31 cellular contexts compared by ENCODE assay signal in the genomic region with DNA sequence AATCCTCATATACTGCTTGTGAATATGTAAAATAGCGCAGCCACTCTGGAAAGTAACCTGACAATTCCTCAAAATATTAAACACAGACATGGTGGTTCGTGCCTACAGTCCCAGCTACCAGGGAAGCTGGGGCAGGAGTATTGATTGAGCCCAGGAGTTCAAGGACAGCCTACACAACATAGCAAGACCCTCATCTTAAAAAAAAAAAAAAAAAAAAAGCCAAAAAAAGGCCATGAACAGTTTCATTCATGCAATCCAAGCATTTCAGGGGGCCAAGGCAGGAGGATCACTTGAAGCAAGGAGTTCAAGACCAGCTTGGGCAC. TPM values are rescaled to one million over a fixed set of nuclear protein-coding genes. Genes with fewer than 3 reads are reported as not detected.
DNase-seq lines count a peak whose midpoint lies in the region; ATAC-seq, FAIRE-seq and TF ChIP-seq lines count a peak whose summit lies in the region.
"Had no signal": no experiment of that assay in that cellular context is flagged by ENCODE, and none has a peak within 500 bp of the region (broad histone marks: within the 10 kb centered on the region; RNA-seq: fewer than 3 reads in every experiment).

No MANE protein-coding gene starts in this region.

- H3K27ac Mint-ChIP-seq in activated naive CD8-positive, alpha-beta T cell, result peak overlapping the region; percentile 64
- H3K27ac Mint-ChIP-seq in activated naive CD8-positive, alpha-beta T cell treated with anti-CD3 and anti-CD28 coated beads, Interleukin-2, amount 50 U/mL, for 24 hours, result no peak overlapping the region
- peak overlapping the region; percentile 97 for H3K27ac Mint-ChIP-seq in activated T-helper 17 cell treated with anti-CD3 and anti-CD28 coated beads, Interleukin-2, amount 50 U/mL, for 72 hours
- H3K27ac Mint-ChIP-seq in progenitor cell of endocrine pancreas, result peak overlapping the region; percentile 21

- H3K9me3 ChIP-seq in lower lobe of right lung (no peaks in the 10 kb centered on the region), right atrium auricular region (no peaks in the 10 kb centered on the region)
- H3K9me3 ChIP-seq: esophagus squamous epithelium, MG63 had no signal

- H3K4me3 Mint-ChIP-seq in activated naive CD8-positive, alpha-beta T cell, result peak overlapping the region; percentile 40
- no peak overlapping the region for H3K4me3 Mint-ChIP-seq in activated naive CD8-positive, alpha-beta T cell treated with anti-CD3 and anti-CD28 coated beads, Interleukin-2, amount 50 U/mL, for 24 hours
- peak overlapping the region; percentile 86 for H3K4me3 Mint-ChIP-seq in activated T-helper 17 cell treated with anti-CD3 and anti-CD28 coated beads, Interleukin-2, amount 50 U/mL, for 72 hours
- no peak overlapping the region for H3K4me3 Mint-ChIP-seq in progenitor cell of endocrine pancreas (ENCODE audit: low read depth)

- H3K9me3 Mint-ChIP-seq in activated naive CD8-positive, alpha-beta T cell (ENCODE audit: low read depth), result no peaks in the 10 kb centered on the region
- H3K9me3 Mint-ChIP-seq in activated naive CD8-positive, alpha-beta T cell treated with anti-CD3 and anti-CD28 coated beads, Interleukin-2, amount 50 U/mL, for 24 hours, result no peaks in the 10 kb centered on the region
- H3K9me3 Mint-ChIP-seq in activated T-helper 17 cell treated with anti-CD3 and anti-CD28 coated beads, Interleukin-2, amount 50 U/mL, for 72 hours, result no peaks in the 10 kb centered on the region
- no peaks in the 10 kb centered on the region for H3K9me3 Mint-ChIP-seq in progenitor cell of endocrine pancreas (ENCODE audit: low read depth)

- no peaks in the 10 kb centered on the region for H3K36me3 ChIP-seq in lower lobe of right lung
- H3K36me3 ChIP-seq in right atrium auricular region, result no peaks in the 10 kb centered on the region
- H3K36me3 ChIP-seq: esophagus squamous epithelium, left ventricle myocardium inferior, MG63 had no signal

- no peak for DNase-seq in activated naive CD8-positive, alpha-beta T cell treated with anti-CD3 and anti-CD28 coated beads, Interleukin-2, amount 50 U/mL, for 24 hours
- DNase-seq in GM19239 (ENCODE audit: insufficient read length, low spot score) (no peak), progenitor cell of endocrine pancreas (ENCODE audit: low spot score, unreplicated experiment) (no peak), lower lobe of right lung (no peak), omental fat pad (ENCODE audit: low spot score) (no peak), right atrium auricular region (ENCODE audit: low spot score) (no peak)
- DNase-seq: activated CD4-positive, alpha-beta T cell treated with anti-CD3 and anti-CD28 coated beads for 48 hours; activated gamma-delta T cell treated with Interleukin-2 at 50 U/mL for 16 hours; esophagus squamous epithelium; foreskin keratinocyte; head of caudate nucleus; left ventricle myocardium inferior; MG63; NCI-H1105; NCI-H187; NCI-H2171; stimulated activated CD4-positive, alpha-beta T cell treated with anti-CD3 and anti-CD28 coated beads, Interleukin-15, amount 100 ng/mL, for 24 hours; stimulated activated CD4-positive, alpha-beta T cell treated with anti-CD3 and anti-CD28 coated beads, Interleukin-4, amount 100 ng/mL, for 4 hours; SW 1271 had no signal

- ATAC-seq in activated naive CD8-positive, alpha-beta T cell treated with anti-CD3 and anti-CD28 coated beads, Interleukin-2, amount 50 U/mL, for 24 hours, result no peak
- no peak for ATAC-seq in activated T-helper 17 cell treated with anti-CD3 and anti-CD28 coated beads, Interleukin-2, amount 50 U/mL, for 72 hours (replicated peaks)
- no peak for ATAC-seq in lower lobe of right lung
- ATAC-seq in omental fat pad (ENCODE audit: low FRiP score), result no peak
- ATAC-seq: foreskin keratinocyte had no signal

- no peak for TF ChIP-seq CTCF in progenitor cell of endocrine pancreas (IDR thresholded peaks at IDR 0.05; ENCODE audit: unreplicated experiment)
- no peak for TF ChIP-seq CTCF in lower lobe of right lung (IDR thresholded peaks at IDR 0.05)
- TF ChIP-seq CTCF in omental fat pad (IDR thresholded peaks at IDR 0.05), result no peak
- TF ChIP-seq CTCF in right atrium auricular region (IDR thresholded peaks at IDR 0.05), result no peak

- no peaks in the 10 kb centered on the region for H3K27me3 Mint-ChIP-seq in activated naive CD8-positive, alpha-beta T cell
- H3K27me3 Mint-ChIP-seq in activated naive CD8-positive, alpha-beta T cell treated with anti-CD3 and anti-CD28 coated beads, Interleukin-2, amount 50 U/mL, for 24 hours, result no peaks in the 10 kb centered on the region
- no peaks in the 10 kb centered on the region for H3K27me3 Mint-ChIP-seq in activated T-helper 17 cell treated with anti-CD3 and anti-CD28 coated beads, Interleukin-2, amount 50 U/mL, for 72 hours
- H3K27me3 Mint-ChIP-seq in progenitor cell of endocrine pancreas, result no peaks in the 10 kb centered on the region

- peak; percentile 4 for FAIRE-seq in GM19239 (lab: Jason Lieb, UNC)
- FAIRE-seq: bronchial epithelial cell, H54, HTR-8/SVneo, islet of Langerhans had no signal

- peaks cover 2% of the 10 kb centered on the region for H3K36me3 Mint-ChIP-seq in activated naive CD8-positive, alpha-beta T cell
- peaks cover 14% of the 10 kb centered on the region for H3K36me3 Mint-ChIP-seq in activated naive CD8-positive, alpha-beta T cell treated with anti-CD3 and anti-CD28 coated beads, Interleukin-2, amount 50 U/mL, for 24 hours (ENCODE audit: low read depth)
- H3K36me3 Mint-ChIP-seq in activated T-helper 17 cell treated with anti-CD3 and anti-CD28 coated beads, Interleukin-2, amount 50 U/mL, for 72 hours (ENCODE audit: low read depth), result peaks cover 70% of the 10 kb centered on the region
- H3K36me3 Mint-ChIP-seq in progenitor cell of endocrine pancreas (ENCODE audit: insufficient read depth), result peaks cover 1% of the 10 kb centered on the region

- H3K4me1 ChIP-seq in lower lobe of right lung, result peaks cover 37% of the 10 kb centered on the region
- peaks cover 0 to 35% of the 10 kb centered on the region in 2 donors for H3K4me1 ChIP-seq in right atrium auricular region
- H3K4me1 ChIP-seq: foreskin keratinocyte had no signal

- no peak overlapping the region for H3K4me3 ChIP-seq in lower lobe of right lung
- H3K4me3 ChIP-seq in right atrium auricular region, result no peak overlapping the region
- H3K4me3 ChIP-seq: BLaER1, esophagus squamous epithelium, left ventricle myocardium inferior, MG63 had no signal

- H3K27ac ChIP-seq in lower lobe of right lung, result no peak overlapping the region
- H3K27ac ChIP-seq in right atrium auricular region, result no peak overlapping the region
- H3K27ac ChIP-seq: BLaER1, esophagus squamous epithelium, foreskin keratinocyte, KMS-11, left ventricle myocardium inferior had no signal

- peaks cover 50% of the 10 kb centered on the region for H3K4me1 Mint-ChIP-seq in activated naive CD8-positive, alpha-beta T cell (ENCODE audit: low read depth)
- peaks cover 67% of the 10 kb centered on the region for H3K4me1 Mint-ChIP-seq in activated naive CD8-positive, alpha-beta T cell treated with anti-CD3 and anti-CD28 coated beads, Interleukin-2, amount 50 U/mL, for 24 hours
- H3K4me1 Mint-ChIP-seq in activated T-helper 17 cell treated with anti-CD3 and anti-CD28 coated beads, Interleukin-2, amount 50 U/mL, for 72 hours, result peaks cover 36% of the 10 kb centered on the region
- H3K4me1 Mint-ChIP-seq in progenitor cell of endocrine pancreas (ENCODE audit: low read depth), result peaks cover 21% of the 10 kb centered on the region

- H3K27me3 ChIP-seq in lower lobe of right lung (ENCODE audit: low read depth) (no peaks in the 10 kb centered on the region), right atrium auricular region (no peaks in the 10 kb centered on the region)
- H3K27me3 ChIP-seq: BLaER1, esophagus squamous epithelium, foreskin keratinocyte, MG63 had no signal

- intact Hi-C loops in lower lobe of right lung (cut with DNase I), result no loop called here

RNA-seq across cellular contexts. Expression of gene USP48, which starts 4.6 kb away (rescaled TPM):
- 100 to 1,000 TPM; 107 to 209 TPM for total RNA-seq in activated T-helper 17 cell treated with anti-CD3 and anti-CD28 coated beads, Interleukin-2, amount 50 U/mL, for 72 hours
- total RNA-seq in progenitor cell of endocrine pancreas, result 77.3 and 84.9 TPM in 2 replicates
- total RNA-seq in lower lobe of right lung, result 61.9 TPM
- total RNA-seq in omental fat pad, result 10 to 100 TPM; 30.5 to 49.8 (median 39.5) TPM
- total RNA-seq in right atrium auricular region, result 10 to 100 TPM; 24.1 to 31.0 TPM

RNA-seq across cellular contexts. Expression of gene LDLRAD2, which starts 33.7 kb away (rescaled TPM):
- not detected for total RNA-seq in activated T-helper 17 cell treated with anti-CD3 and anti-CD28 coated beads, Interleukin-2, amount 50 U/mL, for 72 hours
- 0.55 and 0.77 TPM in 2 replicates for total RNA-seq in progenitor cell of endocrine pancreas
- total RNA-seq in lower lobe of right lung, result 0.32 TPM
- not detected for total RNA-seq in omental fat pad
- total RNA-seq in right atrium auricular region, result not detected
- total RNA-seq: bronchial epithelial cell, esophagus squamous epithelium, foreskin keratinocyte, left ventricle myocardium inferior, myocyte, NCI-H460, osteoblast, RPMI7951 had no signal

Comparison
In these comparisons a context has a peak if more than half of its experiments do, and no peak if none do; other contexts are left out.
1. H3K4me3 Mint-ChIP-seq: peak in activated naive CD8-positive, alpha-beta T cell (single experiment) and activated T-helper 17 cell treated with anti-CD3 and anti-CD28 coated beads, Interleukin-2, amount 50 U/mL, for 72 hours (single experiment); none in activated naive CD8-positive, alpha-beta T cell treated with anti-CD3 and anti-CD28 coated beads, Interleukin-2, amount 50 U/mL, for 24 hours (single experiment) and progenitor cell of endocrine pancreas (single experiment).